ENCODE assay signal across 22 cellular contexts in the genomic region with DNA sequence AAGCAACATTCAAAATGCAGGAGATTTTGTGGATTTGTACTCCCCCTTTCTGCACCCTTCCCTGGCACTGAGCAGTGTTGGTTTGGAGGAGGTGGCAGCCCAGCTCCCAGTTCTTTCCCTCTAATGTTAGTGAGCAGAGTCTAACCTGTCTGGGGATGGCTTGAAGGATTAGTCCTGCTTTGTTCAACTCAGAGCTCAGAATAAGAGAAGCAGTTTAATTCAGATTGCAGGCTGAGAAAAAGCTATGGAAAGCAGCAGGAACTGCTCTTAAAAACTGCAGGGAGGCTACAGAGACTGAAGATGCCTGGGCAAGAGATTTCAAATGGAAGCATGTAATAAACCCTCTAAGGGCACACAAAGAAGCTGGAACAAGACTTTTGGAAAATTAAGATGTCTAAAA.
DNase-seq lines count a peak whose midpoint lies in the region; ATAC-seq and TF ChIP-seq lines count a peak whose summit lies in the region.
"Had no signal": no experiment of that assay in that cellular context is flagged by ENCODE, and none has a peak within 500 bp of the region (broad histone marks: within the 10 kb centered on the region; RNA-seq: fewer than 3 reads in every experiment).

No MANE protein-coding gene starts in this region.

- H3K4me3 Mint-ChIP-seq in WTC11: no peak overlapping the region
- H3K4me3 Mint-ChIP-seq: B cell had no signal

- peak; percentile 77 for ATAC-seq in WTC11
- no peak for ATAC-seq in HG03378 (IDR thresholded peaks at IDR 0.05; ENCODE audit: unreplicated experiment)
- no peak for ATAC-seq in GM21737 (IDR thresholded peaks at IDR 0.05; ENCODE audit: unreplicated experiment)
- ATAC-seq: HCT116, K562, Panc1, T-cell had no signal

- H3K4me1 Mint-ChIP-seq in WTC11: peaks cover 19% of the 10 kb centered on the region
- H3K4me1 Mint-ChIP-seq: B cell had no signal

- no peak overlapping the region for H3K4me3 ChIP-seq in H7 (ENCODE audit: insufficient read depth, low read depth, low read length)
- peak overlapping the region; percentile 39; the same call in 1 of the 2 replicates for H3K4me3 ChIP-seq in iPS-20b (ENCODE audit: low read length)
- H3K4me3 ChIP-seq: GM23248, K562, MG63 had no signal

- CTCF ChIA-PET in WTC11 (lab: Charles Lee): interaction anchor here (0.8 kb wide), 1 partner anchor 51 kb away, joined by 3 read pairs; no protein-coding TSS in a partner anchor

- POLR2A ChIA-PET in WTC11 (lab: Charles Lee): interaction anchor here (0.6 kb wide), 1 partner anchor 98 kb away, joined by 4 read pairs; no protein-coding TSS in a partner anchor

- peak overlapping the region; percentile 43 for H3K27ac Mint-ChIP-seq in WTC11
- H3K27ac Mint-ChIP-seq: B cell, T-cell had no signal

- peaks cover 17% of the 10 kb centered on the region for H3K4me1 ChIP-seq in iPS-20b (ENCODE audit: insufficient read depth, low read length)

- DNase-seq in H7 (peak; percentile 19), WTC11 (ENCODE audit: low spot score) (no peak), dermis blood vessel endothelial cell (no peak), NCI-H1417 treated with DMSO at 0.1 percent for 48 hours (lab: John Stamatoyannopoulos, UW) (no peak)
- DNase-seq: DMS153, GM23248, MG63, NCI-H1105 treated with DMSO at 0.1 percent for 48 hours, NCI-H2029 treated with DMSO at 0.1 percent for 48 hours, NCI-H2227 treated with DMSO at 0.1 percent for 48 hours, NCI-H510A, NCI-H69, SHP77, T-cell had no signal

- H3K36me3 ChIP-seq in H7 (replicated peaks; ENCODE audit: control insufficient read depth, insufficient read depth, low read length) (no peaks in the 10 kb centered on the region), iPS-20b (ENCODE audit: insufficient read depth, low read depth, low read length) (no peaks in the 10 kb centered on the region)
- H3K36me3 ChIP-seq: MG63 had no signal

- H3K36me3 Mint-ChIP-seq in WTC11: peaks cover 11% of the 10 kb centered on the region; the same call in 1 of the 2 replicates
- H3K36me3 Mint-ChIP-seq: T-cell had no signal

- no peak overlapping the region for H3K27ac ChIP-seq in iPS-20b (ENCODE audit: low read length)
- H3K27ac ChIP-seq: GM23248, RWPE1 had no signal

- H3K9ac ChIP-seq in iPS-20b (ENCODE audit: low read depth, low read length): 0 out of 2 replicates have a peak overlapping the region, but pooled peaks have one; percentile 5
- H3K9ac ChIP-seq: GM23248 had no signal

- H3K9me3 Mint-ChIP-seq in WTC11: peaks cover 26% of the 10 kb centered on the region

- H3K27me3 Mint-ChIP-seq in WTC11 (ENCODE audit: low read depth): peaks cover 3% of the 10 kb centered on the region

- no peaks in the 10 kb centered on the region for H3K9me3 ChIP-seq in iPS-20b (ENCODE audit: insufficient read depth, low read depth, low read length)
- H3K9me3 ChIP-seq: MG63 had no signal

- no peaks in the 10 kb centered on the region for H3K27me3 ChIP-seq in H7 (ENCODE audit: control insufficient read depth, insufficient read depth, low read length)
- H3K27me3 ChIP-seq in iPS-20b (ENCODE audit: insufficient read depth, low read length): no peaks in the 10 kb centered on the region
- H3K27me3 ChIP-seq: MG63 had no signal

- TF ChIP-seq CTCF in WTC11 (IDR thresholded peaks at IDR 0.05): no peak

TF ChIP-seq in WTC11, 78 proteins besides CTCF, POLR2A, EP300 and RAD21 (continues in another document):
- no peak for TF ChIP-seq ZNF219 (CRISPR knock-in tag; IDR thresholded peaks at IDR 0.05; ENCODE audit: borderline replicate concordance)
- no peak for TF ChIP-seq IRF2 (CRISPR knock-in tag; IDR thresholded peaks at IDR 0.05; ENCODE audit: borderline replicate concordance, low read depth)
- TF ChIP-seq KAT7 (CRISPR knock-in tag; IDR thresholded peaks at IDR 0.05; ENCODE audit: borderline replicate concordance): no peak
- TF ChIP-seq ZNF263 (CRISPR knock-in tag; IDR thresholded peaks at IDR 0.05; ENCODE audit: low read depth): no peak
- no peak for TF ChIP-seq ZMAT4 (CRISPR knock-in tag; IDR thresholded peaks at IDR 0.05)
- TF ChIP-seq ARID4B (CRISPR knock-in tag; IDR thresholded peaks at IDR 0.05; ENCODE audit: borderline replicate concordance): no peak
- TF ChIP-seq, protein P1, sequence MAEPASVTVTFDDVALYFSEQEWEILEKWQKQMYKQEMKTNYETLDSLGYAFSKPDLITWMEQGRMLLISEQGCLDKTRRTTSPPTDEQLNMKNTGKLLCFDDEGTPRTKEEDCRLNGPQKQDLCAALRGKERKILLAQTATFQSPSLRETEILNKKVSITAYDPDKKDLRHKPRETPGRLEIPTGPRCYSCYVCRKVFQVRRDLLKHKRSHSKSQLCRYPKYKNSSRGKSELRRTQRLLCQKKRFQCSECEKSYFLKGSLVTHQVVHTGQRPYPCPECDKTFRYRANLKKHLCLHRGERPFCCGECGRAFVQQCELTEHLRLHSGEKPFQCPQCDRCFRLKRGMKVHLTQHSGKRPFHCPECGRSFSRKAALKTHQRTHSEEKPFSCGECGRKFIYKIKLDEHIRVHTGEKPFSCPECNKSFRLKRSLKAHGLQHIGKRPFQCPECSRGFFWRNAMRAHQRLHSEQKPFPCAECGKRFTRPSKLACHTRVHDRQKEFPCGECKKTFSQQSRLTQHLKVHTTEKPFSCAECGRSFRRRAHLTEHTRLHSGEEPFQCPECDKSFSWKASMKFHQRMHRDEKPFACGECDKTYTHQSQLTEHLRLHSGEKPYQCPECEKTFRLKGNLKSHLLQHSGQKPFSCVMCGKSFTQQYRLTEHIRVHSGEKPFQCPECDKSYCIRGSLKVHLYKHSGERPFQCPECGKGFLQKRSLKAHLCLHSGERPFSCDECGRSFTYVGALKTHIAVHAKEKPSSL (CRISPR knock-in tag; conservative IDR thresholded peaks at IDR 0.05): no peak
- no peak for TF ChIP-seq ZBTB21 (CRISPR knock-in tag; IDR thresholded peaks at IDR 0.05; ENCODE audit: borderline replicate concordance)
- TF ChIP-seq ATF1 (CRISPR knock-in tag; IDR thresholded peaks at IDR 0.05): no peak
- TF ChIP-seq STAT6 (CRISPR knock-in tag; conservative IDR thresholded peaks at IDR 0.05; ENCODE audit: low read depth): no peak
